Comparison of ENCODE assay signal across 12 cellular contexts in genomic region chr6:81950877-81951276, GRCh38.
DNase-seq lines count a peak whose midpoint lies in the region; ATAC-seq and TF ChIP-seq lines count a peak whose summit lies in the region.
"Had no signal": no experiment of that assay in that cellular context is flagged by ENCODE, and none has a peak within 500 bp of the region (broad histone marks: within the 10 kb centered on the region; RNA-seq: fewer than 3 reads in every experiment).

No MANE protein-coding gene starts in this region.

- H3K27ac Mint-ChIP-seq in CD14-positive monocyte, result no peak overlapping the region
- H3K27ac Mint-ChIP-seq: immature natural killer cell had no signal

- H3K4me3 Mint-ChIP-seq in CD14-positive monocyte, result no peak overlapping the region
- H3K4me3 Mint-ChIP-seq: immature natural killer cell had no signal

- intact Hi-C loops in CD14-positive monocyte (cut with micrococcal nuclease), result no loop called here
- intact Hi-C loops in left ventricle myocardium superior (cut with micrococcal nuclease), result no loop called here

- ATAC-seq in GM21723 (IDR thresholded peaks at IDR 0.05; ENCODE audit: unreplicated experiment) (peak; percentile 82), foreskin keratinocyte (peak; percentile 98), left ventricle myocardium superior (no peak)

- DNase-seq in GDM1 (lab: John Stamatoyannopoulos, UW), result peak; percentile 11
- peak; percentile 68 for DNase-seq in NCI-H226
- peak; percentile 51 to 80 for DNase-seq in foreskin keratinocyte
- no peak for DNase-seq in activated T-cell treated with anti-CD3 and anti-CD28 coated beads for 4 hours
- DNase-seq in activated CD4-positive, CD25-positive, alpha-beta regulatory T cell (lab: John Stamatoyannopoulos, UW), result no peak
- no peak for DNase-seq in CD14-positive monocyte (ENCODE audit: low spot score)
- DNase-seq in left ventricle myocardium superior, result no peak
- DNase-seq: immature natural killer cell; NCI-H187; stimulated activated CD8-positive, alpha-beta memory T cell treated with anti-CD3 and anti-CD28 coated beads, Interleukin-4, amount 100 ng/mL, for 48 hours had no signal

- TF ChIP-seq CTCF in foreskin keratinocyte (conservative IDR thresholded peaks at IDR 0.05) (no peak), CD14-positive monocyte (IDR thresholded peaks at IDR 0.05) (no peak)

- no peaks in the 10 kb centered on the region for H3K36me3 Mint-ChIP-seq in CD14-positive monocyte
- H3K36me3 Mint-ChIP-seq: immature natural killer cell had no signal

- peak overlapping the region; percentile 64 for H3K27ac ChIP-seq in foreskin keratinocyte
- H3K27ac ChIP-seq: SJSA1 had no signal

- peaks cover 13% of the 10 kb centered on the region for H3K4me1 ChIP-seq in foreskin keratinocyte

- H3K27me3 ChIP-seq in foreskin keratinocyte, result no peaks in the 10 kb centered on the region
- H3K27me3 ChIP-seq: SJSA1 had no signal

- H3K4me1 Mint-ChIP-seq in CD14-positive monocyte, result peaks cover 14% of the 10 kb centered on the region

- peaks cover 2 to 6% (median 3%) of the 10 kb centered on the region in 7 donors for H3K9me3 Mint-ChIP-seq in CD14-positive monocyte

- peaks cover 0 to 1% (median 0%) of the 10 kb centered on the region in 3 donors for H3K27me3 Mint-ChIP-seq in CD14-positive monocyte (ENCODE audit: low read depth in 3 of 3)

Comparison
In these comparisons a context has a peak if more than half of its experiments do, and no peak if none do; other contexts are left out.
1. DNase-seq: peak in GDM1 (single experiment), NCI-H226 (single experiment) and foreskin keratinocyte (2 of 2); none in activated T-cell treated with anti-CD3 and anti-CD28 coated beads for 4 hours (single experiment), activated CD4-positive, CD25-positive, alpha-beta regulatory T cell (0 of 4), CD14-positive monocyte (single experiment) and left ventricle myocardium superior (single experiment).